ENCODE assay signal across 1 cellular context in the genomic region with DNA sequence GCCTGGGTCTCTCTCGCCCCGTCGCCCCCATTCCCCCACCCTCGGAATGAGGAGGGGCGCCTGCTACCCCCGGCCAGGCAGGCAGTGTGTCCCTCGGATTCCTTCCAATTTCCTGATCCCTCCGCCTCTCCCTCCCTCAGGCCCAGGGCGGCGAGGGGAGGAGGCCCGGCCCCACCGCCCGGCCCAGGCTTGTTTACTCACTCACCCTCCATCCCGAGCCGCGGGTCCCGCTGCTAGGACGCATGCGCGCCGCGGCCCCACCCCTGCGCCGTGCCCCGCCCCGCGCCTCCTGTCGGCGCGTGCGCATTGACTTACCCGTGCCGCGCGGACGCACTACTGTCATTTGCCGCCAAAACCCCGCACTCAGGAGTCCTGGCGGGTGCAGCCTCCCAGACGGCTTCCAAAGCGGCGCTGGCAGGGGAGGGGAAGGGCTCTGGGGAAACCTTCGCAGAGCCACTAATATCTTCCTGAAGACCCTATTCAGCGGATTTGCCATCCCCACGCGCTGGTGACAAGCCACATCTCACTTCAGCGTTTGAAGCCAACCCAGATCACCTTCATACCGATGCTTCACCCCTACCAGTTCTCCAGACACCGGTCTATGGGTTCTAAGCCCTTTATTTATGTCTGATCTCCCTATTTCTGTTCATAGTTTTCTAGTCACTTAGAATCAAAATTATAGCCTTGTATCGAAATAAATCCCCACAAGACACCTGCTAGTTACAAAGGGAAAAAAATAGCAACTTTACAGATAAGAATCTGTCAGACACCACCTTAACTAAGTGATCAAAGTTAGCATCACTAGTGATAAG.
A peak's percentile ranks its signal among the peaks of the same experiment; 100 is the strongest.
TF ChIP-seq lines count a peak whose summit lies in the region.

A gene (minus strand): TSS at position 235 of the 812 bp plus-strand sequence. CDS start 16,099 bp downstream, outside the sequence.

TF ChIP-seq in K562, 482 proteins besides CTCF, POLR2A, EP300 and RAD21 (continued from another document and continues in another):
- peak; percentile 45 for TF ChIP-seq HNRNPLL (IDR thresholded peaks at IDR 0.05; ENCODE audit: low read depth, low read length, poor library complexity, severe bottlenecking)
- peak in 1 of 2 experiments; percentile 33; a peak in 1 of 4 replicates for TF ChIP-seq SIN3A (IDR thresholded peaks at IDR 0.05; ENCODE audit: borderline replicate concordance in 2 of 2, control insufficient read depth in 1 of 2, low read depth in 2 of 2, low read length in 2 of 2)
- no peak for TF ChIP-seq ZC3H11A (IDR thresholded peaks at IDR 0.05; ENCODE audit: low read depth, low read length)
- peak; percentile 20; the same call in 1 of the 2 replicates for TF ChIP-seq SP1 (CRISPR knock-in tag; IDR thresholded peaks at IDR 0.05)
- peak; percentile 53 for TF ChIP-seq TBP (optimal IDR thresholded peaks at IDR 0.05; ENCODE audit: low read depth, low read length)
- no peak for TF ChIP-seq JUN (IDR thresholded peaks at IDR 0.05; ENCODE audit: borderline replicate concordance, low read depth, low read length)
- 0 out of 2 replicates have a peak, but pooled peaks have one; percentile 57 for TF ChIP-seq JUN (CRISPR knock-in tag; IDR thresholded peaks at IDR 0.05; ENCODE audit: borderline replicate concordance)
- TF ChIP-seq NFYB (IDR thresholded peaks at IDR 0.05; ENCODE audit: extremely low read depth, insufficient read length) = no peak
- peak in 1 of 2 experiments; percentile 55; a peak in 2 of 4 replicates for TF ChIP-seq TRIM24 (IDR thresholded peaks at IDR 0.05)
- TF ChIP-seq, protein P1, sequence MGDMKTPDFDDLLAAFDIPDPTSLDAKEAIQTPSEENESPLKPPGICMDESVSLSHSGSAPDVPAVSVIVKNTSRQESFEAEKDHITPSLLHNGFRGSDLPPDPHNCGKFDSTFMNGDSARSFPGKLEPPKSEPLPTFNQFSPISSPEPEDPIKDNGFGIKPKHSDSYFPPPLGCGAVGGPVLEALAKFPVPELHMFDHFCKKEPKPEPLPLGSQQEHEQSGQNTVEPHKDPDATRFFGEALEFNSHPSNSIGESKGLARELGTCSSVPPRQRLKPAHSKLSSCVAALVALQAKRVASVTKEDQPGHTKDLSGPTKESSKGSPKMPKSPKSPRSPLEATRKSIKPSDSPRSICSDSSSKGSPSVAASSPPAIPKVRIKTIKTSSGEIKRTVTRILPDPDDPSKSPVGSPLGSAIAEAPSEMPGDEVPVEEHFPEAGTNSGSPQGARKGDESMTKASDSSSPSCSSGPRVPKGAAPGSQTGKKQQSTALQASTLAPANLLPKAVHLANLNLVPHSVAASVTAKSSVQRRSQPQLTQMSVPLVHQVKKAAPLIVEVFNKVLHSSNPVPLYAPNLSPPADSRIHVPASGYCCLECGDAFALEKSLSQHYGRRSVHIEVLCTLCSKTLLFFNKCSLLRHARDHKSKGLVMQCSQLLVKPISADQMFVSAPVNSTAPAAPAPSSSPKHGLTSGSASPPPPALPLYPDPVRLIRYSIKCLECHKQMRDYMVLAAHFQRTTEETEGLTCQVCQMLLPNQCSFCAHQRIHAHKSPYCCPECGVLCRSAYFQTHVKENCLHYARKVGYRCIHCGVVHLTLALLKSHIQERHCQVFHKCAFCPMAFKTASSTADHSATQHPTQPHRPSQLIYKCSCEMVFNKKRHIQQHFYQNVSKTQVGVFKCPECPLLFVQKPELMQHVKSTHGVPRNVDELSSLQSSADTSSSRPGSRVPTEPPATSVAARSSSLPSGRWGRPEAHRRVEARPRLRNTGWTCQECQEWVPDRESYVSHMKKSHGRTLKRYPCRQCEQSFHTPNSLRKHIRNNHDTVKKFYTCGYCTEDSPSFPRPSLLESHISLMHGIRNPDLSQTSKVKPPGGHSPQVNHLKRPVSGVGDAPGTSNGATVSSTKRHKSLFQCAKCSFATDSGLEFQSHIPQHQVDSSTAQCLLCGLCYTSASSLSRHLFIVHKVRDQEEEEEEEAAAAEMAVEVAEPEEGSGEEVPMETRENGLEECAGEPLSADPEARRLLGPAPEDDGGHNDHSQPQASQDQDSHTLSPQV (IDR thresholded peaks at IDR 0.05) = peak; percentile 91
- TF ChIP-seq COPS2 (conservative IDR thresholded peaks at IDR 0.05) = no peak
- TF ChIP-seq, protein P2, sequence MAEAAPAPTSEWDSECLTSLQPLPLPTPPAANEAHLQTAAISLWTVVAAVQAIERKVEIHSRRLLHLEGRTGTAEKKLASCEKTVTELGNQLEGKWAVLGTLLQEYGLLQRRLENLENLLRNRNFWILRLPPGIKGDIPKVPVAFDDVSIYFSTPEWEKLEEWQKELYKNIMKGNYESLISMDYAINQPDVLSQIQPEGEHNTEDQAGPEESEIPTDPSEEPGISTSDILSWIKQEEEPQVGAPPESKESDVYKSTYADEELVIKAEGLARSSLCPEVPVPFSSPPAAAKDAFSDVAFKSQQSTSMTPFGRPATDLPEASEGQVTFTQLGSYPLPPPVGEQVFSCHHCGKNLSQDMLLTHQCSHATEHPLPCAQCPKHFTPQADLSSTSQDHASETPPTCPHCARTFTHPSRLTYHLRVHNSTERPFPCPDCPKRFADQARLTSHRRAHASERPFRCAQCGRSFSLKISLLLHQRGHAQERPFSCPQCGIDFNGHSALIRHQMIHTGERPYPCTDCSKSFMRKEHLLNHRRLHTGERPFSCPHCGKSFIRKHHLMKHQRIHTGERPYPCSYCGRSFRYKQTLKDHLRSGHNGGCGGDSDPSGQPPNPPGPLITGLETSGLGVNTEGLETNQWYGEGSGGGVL (CRISPR knock-in tag; IDR thresholded peaks at IDR 0.05) = no peak
- TF ChIP-seq RCOR1 (IDR thresholded peaks at IDR 0.05; ENCODE audit: borderline replicate concordance in 1 of 2, low read depth in 2 of 2, low read length in 2 of 2) = no peak
- TF ChIP-seq HSF4 (CRISPR knock-in tag; IDR thresholded peaks at IDR 0.05; ENCODE audit: borderline replicate concordance) = no peak
- TF ChIP-seq ZBED1 (IDR thresholded peaks at IDR 0.05) = 0 out of 2 replicates have a peak, but pooled peaks have one; percentile 49
- TF ChIP-seq ZNF174 (CRISPR knock-in tag; IDR thresholded peaks at IDR 0.05) = no peak
- TF ChIP-seq SUPT5H (IDR thresholded peaks at IDR 0.05) = peak; percentile 76
- TF ChIP-seq HLTF (IDR thresholded peaks at IDR 0.05) = no peak
- TF ChIP-seq SRF (CRISPR knock-in tag; IDR thresholded peaks at IDR 0.05) = peak in 1 of 2 experiments; percentile 41; a peak in 1 of 4 replicates
- TF ChIP-seq MEF2D (tag; conservative IDR thresholded peaks at IDR 0.05; ENCODE audit: low read depth) = no peak
- TF ChIP-seq, protein P3, sequence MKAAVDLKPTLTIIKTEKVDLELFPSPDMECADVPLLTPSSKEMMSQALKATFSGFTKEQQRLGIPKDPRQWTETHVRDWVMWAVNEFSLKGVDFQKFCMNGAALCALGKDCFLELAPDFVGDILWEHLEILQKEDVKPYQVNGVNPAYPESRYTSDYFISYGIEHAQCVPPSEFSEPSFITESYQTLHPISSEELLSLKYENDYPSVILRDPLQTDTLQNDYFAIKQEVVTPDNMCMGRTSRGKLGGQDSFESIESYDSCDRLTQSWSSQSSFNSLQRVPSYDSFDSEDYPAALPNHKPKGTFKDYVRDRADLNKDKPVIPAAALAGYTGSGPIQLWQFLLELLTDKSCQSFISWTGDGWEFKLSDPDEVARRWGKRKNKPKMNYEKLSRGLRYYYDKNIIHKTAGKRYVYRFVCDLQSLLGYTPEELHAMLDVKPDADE (conservative IDR thresholded peaks at IDR 0.05; ENCODE audit: control insufficient read depth, low read depth, low read length) = 0 out of 2 replicates have a peak, but pooled peaks have one; percentile 30
- TF ChIP-seq, protein P4, sequence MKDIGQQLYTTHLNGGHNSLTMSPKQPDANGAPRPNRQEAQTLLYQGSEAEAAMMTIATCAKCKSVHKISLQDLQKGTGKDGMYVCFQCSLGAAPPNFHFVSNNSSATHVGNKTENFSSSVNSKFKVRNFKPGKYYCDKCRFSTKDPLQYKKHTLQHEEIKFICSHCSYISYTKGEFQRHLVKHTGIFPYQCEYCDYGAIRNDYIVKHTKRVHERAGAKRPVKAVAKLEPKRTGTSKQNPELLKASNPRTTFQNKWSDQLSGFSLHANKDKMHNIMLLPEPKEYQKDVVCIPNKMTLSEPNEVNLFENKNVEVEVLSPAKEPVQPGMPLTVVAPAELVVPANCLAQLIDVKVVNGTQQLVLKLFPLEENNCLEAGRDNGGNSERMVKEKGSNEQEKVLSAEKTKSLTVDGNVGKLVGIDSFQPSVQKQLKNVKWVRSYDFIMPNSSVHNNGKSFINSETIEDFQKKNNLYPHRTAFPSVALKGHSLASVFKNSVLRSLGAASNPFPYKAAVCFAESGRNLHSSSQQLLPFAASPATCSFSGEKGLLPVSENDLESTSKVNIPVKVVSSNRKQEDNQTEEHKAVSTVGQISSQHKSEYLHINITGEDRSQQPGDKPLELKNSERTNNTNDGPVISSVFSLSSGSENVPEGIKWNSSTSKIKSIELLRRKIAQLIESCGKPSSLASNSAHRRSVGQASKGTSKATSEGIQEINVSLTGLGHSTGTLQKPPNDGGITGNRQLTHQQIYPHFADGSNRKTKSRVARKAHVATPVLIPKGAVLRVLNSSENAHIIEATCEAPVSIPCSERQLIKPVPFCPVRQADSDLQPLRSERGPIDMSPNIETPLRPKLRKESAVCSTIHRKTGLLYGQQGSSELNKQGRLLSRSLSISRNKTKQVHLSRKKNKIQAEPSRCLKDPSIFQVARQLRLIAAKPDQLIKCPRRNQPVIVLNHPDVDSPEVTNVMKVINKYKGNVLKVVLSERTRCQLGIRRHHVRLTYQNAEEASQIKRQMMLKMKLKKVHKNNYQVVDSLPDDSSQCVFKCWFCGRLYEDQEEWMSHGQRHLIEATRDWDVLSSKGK (CRISPR knock-in tag; IDR thresholded peaks at IDR 0.05) = no peak
- TF ChIP-seq RBBP5 (IDR thresholded peaks at IDR 0.05; ENCODE audit: borderline replicate concordance, insufficient read depth, low read length, poor library complexity, severe bottlenecking) = no peak
- no peak for TF ChIP-seq ESRRB (CRISPR knock-in tag; IDR thresholded peaks at IDR 0.05; ENCODE audit: borderline replicate concordance)
- no peak for TF ChIP-seq ZNF134 (CRISPR knock-in tag; conservative IDR thresholded peaks at IDR 0.05)
- TF ChIP-seq, protein P5, sequence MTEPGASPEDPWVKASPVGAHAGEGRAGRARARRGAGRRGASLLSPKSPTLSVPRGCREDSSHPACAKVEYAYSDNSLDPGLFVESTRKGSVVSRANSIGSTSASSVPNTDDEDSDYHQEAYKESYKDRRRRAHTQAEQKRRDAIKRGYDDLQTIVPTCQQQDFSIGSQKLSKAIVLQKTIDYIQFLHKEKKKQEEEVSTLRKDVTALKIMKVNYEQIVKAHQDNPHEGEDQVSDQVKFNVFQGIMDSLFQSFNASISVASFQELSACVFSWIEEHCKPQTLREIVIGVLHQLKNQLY (CRISPR knock-in tag; conservative IDR thresholded peaks at IDR 0.05) = no peak
- TF ChIP-seq U2AF2 (optimal IDR thresholded peaks at IDR 0.05; ENCODE audit: low read depth, low read length) = no peak
- no peak for TF ChIP-seq HOXB6 (CRISPR knock-in tag; IDR thresholded peaks at IDR 0.05; ENCODE audit: borderline replicate concordance)
- TF ChIP-seq, protein P6, sequence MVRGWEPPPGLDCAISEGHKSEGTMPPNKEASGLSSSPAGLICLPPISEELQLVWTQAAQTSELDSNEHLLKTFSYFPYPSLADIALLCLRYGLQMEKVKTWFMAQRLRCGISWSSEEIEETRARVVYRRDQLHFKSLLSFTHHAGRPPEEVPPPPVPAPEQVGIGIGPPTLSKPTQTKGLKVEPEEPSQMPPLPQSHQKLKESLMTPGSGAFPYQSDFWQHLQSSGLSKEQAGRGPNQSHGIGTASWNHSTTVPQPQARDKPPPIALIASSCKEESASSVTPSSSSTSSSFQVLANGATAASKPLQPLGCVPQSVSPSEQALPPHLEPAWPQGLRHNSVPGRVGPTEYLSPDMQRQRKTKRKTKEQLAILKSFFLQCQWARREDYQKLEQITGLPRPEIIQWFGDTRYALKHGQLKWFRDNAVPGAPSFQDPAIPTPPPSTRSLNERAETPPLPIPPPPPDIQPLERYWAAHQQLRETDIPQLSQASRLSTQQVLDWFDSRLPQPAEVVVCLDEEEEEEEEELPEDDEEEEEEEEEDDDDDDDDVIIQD (CRISPR knock-in tag; IDR thresholded peaks at IDR 0.05) = no peak
- no peak for TF ChIP-seq SREBF2 (CRISPR knock-in tag; IDR thresholded peaks at IDR 0.05)
- no peak for TF ChIP-seq ADNP (tag; IDR thresholded peaks at IDR 0.05)
- TF ChIP-seq NR2F6 (CRISPR knock-in tag; IDR thresholded peaks at IDR 0.05) = no peak
- peak; percentile 90 to 98 for TF ChIP-seq FOXA3 (CRISPR knock-in tag; conservative IDR thresholded peaks at IDR 0.05 in 1 of 2, IDR thresholded peaks at IDR 0.05 in 1 of 2)
- TF ChIP-seq BRD4 (IDR thresholded peaks at IDR 0.05) = no peak
- TF ChIP-seq ZNF75A (CRISPR knock-in tag; IDR thresholded peaks at IDR 0.05) = no peak
- TF ChIP-seq CBFB (CRISPR knock-in tag; IDR thresholded peaks at IDR 0.05) = no peak
- no peak for TF ChIP-seq ZNF696 (CRISPR knock-in tag; conservative IDR thresholded peaks at IDR 0.05)
- TF ChIP-seq, protein P7, sequence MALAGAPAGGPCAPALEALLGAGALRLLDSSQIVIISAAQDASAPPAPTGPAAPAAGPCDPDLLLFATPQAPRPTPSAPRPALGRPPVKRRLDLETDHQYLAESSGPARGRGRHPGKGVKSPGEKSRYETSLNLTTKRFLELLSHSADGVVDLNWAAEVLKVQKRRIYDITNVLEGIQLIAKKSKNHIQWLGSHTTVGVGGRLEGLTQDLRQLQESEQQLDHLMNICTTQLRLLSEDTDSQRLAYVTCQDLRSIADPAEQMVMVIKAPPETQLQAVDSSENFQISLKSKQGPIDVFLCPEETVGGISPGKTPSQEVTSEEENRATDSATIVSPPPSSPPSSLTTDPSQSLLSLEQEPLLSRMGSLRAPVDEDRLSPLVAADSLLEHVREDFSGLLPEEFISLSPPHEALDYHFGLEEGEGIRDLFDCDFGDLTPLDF (CRISPR knock-in tag; IDR thresholded peaks at IDR 0.05) = peak; percentile 87
- no peak for TF ChIP-seq ESRRA (IDR thresholded peaks at IDR 0.05; ENCODE audit: borderline replicate concordance, low read depth)
- TF ChIP-seq, protein P8, sequence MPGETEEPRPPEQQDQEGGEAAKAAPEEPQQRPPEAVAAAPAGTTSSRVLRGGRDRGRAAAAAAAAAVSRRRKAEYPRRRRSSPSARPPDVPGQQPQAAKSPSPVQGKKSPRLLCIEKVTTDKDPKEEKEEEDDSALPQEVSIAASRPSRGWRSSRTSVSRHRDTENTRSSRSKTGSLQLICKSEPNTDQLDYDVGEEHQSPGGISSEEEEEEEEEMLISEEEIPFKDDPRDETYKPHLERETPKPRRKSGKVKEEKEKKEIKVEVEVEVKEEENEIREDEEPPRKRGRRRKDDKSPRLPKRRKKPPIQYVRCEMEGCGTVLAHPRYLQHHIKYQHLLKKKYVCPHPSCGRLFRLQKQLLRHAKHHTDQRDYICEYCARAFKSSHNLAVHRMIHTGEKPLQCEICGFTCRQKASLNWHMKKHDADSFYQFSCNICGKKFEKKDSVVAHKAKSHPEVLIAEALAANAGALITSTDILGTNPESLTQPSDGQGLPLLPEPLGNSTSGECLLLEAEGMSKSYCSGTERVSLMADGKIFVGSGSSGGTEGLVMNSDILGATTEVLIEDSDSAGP (CRISPR knock-in tag; IDR thresholded peaks at IDR 0.05) = no peak
- no peak for TF ChIP-seq FUS (optimal IDR thresholded peaks at IDR 0.05; ENCODE audit: low read depth, low read length)
- peak; percentile 95 to 97 for TF ChIP-seq FOXK2 (conservative IDR thresholded peaks at IDR 0.05 in 1 of 2, IDR thresholded peaks at IDR 0.05 in 1 of 2; ENCODE audit: low read depth in 2 of 2)
- TF ChIP-seq NRF1 (conservative IDR thresholded peaks at IDR 0.05 in 1 of 2, IDR thresholded peaks at IDR 0.05 in 1 of 2) = peak; percentile 97
- TF ChIP-seq MEF2A (IDR thresholded peaks at IDR 0.05; ENCODE audit: control insufficient read depth, low read depth, low read length) = no peak
- peak; percentile 63; the same call in 1 of the 2 replicates for TF ChIP-seq CBX1 (IDR thresholded peaks at IDR 0.05; ENCODE audit: low read depth)
- TF ChIP-seq SMAD1 (IDR thresholded peaks at IDR 0.05; ENCODE audit: low read depth, low read length, partially characterized antibody) = no peak
- 0 out of 2 replicates have a peak, but pooled peaks have one; percentile 31 for TF ChIP-seq ZNF232 (CRISPR knock-in tag; IDR thresholded peaks at IDR 0.05)
